1 cellular context compared by ENCODE assay signal in genomic region chr10:69087600-69088470, GRCh38.
TF ChIP-seq lines count a peak whose summit lies in the region.

Gene SRGN (plus strand): TSS chr10:69088103. CDS start chr10:69088158, 55 bp downstream.

TF ChIP-seq in K562, 482 proteins besides CTCF, POLR2A, EP300 and RAD21 (continued from another document and continues in another):
- TF ChIP-seq ZNF785 (CRISPR knock-in tag; IDR thresholded peaks at IDR 0.05) = no peak
- no peak for TF ChIP-seq NCOA6 (IDR thresholded peaks at IDR 0.05)
- TF ChIP-seq ZNF561 (CRISPR knock-in tag; conservative IDR thresholded peaks at IDR 0.05) = no peak
- no peak for TF ChIP-seq ZNF668 (CRISPR knock-in tag; IDR thresholded peaks at IDR 0.05)
- no peak for TF ChIP-seq KAT8 (IDR thresholded peaks at IDR 0.05; ENCODE audit: low read depth)
- TF ChIP-seq CGGBP1 (CRISPR knock-in tag; IDR thresholded peaks at IDR 0.05) = no peak; the same call in 1 of the 2 replicates
- TF ChIP-seq MBD1 (CRISPR knock-in tag; IDR thresholded peaks at IDR 0.05) = no peak
- TF ChIP-seq CUX1 (CRISPR knock-in tag; IDR thresholded peaks at IDR 0.05) = no peak
- no peak for TF ChIP-seq RHOXF2B (CRISPR knock-in tag; conservative IDR thresholded peaks at IDR 0.05)
- no peak for TF ChIP-seq SRSF7 (optimal IDR thresholded peaks at IDR 0.05; ENCODE audit: low read depth, low read length)
- no peak for TF ChIP-seq CHAMP1 (IDR thresholded peaks at IDR 0.05)
- no peak for TF ChIP-seq ZNF133 (CRISPR knock-in tag; IDR thresholded peaks at IDR 0.05)
- TF ChIP-seq CREB1 (IDR thresholded peaks at IDR 0.05) = peak; percentile 49; the same call in 1 of the 2 replicates
- peak; percentile 55; the same call in 1 of the 2 replicates for TF ChIP-seq CREB1 (CRISPR knock-in tag; IDR thresholded peaks at IDR 0.05)
- no peak for TF ChIP-seq PBX2 (CRISPR knock-in tag; IDR thresholded peaks at IDR 0.05; ENCODE audit: low read depth)
- TF ChIP-seq PBX2 (tag; conservative IDR thresholded peaks at IDR 0.05; ENCODE audit: low read depth) = no peak
- no peak for TF ChIP-seq TFE3 (CRISPR knock-in tag; IDR thresholded peaks at IDR 0.05)
- no peak for TF ChIP-seq JUNB (CRISPR knock-in tag; conservative IDR thresholded peaks at IDR 0.05)
- no peak for TF ChIP-seq ZFP1 (CRISPR knock-in tag; IDR thresholded peaks at IDR 0.05)
- no peak for TF ChIP-seq TSHZ1 (CRISPR knock-in tag; IDR thresholded peaks at IDR 0.05)
- no peak for TF ChIP-seq NR2C1 (IDR thresholded peaks at IDR 0.05)
- TF ChIP-seq NR2C1 (tag; IDR thresholded peaks at IDR 0.05) = no peak
- TF ChIP-seq TGIF2 (CRISPR knock-in tag; IDR thresholded peaks at IDR 0.05) = no peak
- TF ChIP-seq ZNF436 (CRISPR knock-in tag; IDR thresholded peaks at IDR 0.05) = no peak
- TF ChIP-seq RCOR1 (IDR thresholded peaks at IDR 0.05; ENCODE audit: borderline replicate concordance in 1 of 2, low read depth in 2 of 2, low read length in 2 of 2) = 0 out of 4 replicates have a peak, but pooled peaks of 1 of the 2 experiments have one; percentile 18
- no peak for TF ChIP-seq TEAD2 (tag; IDR thresholded peaks at IDR 0.05)
- no peak for TF ChIP-seq ZNF695 (CRISPR knock-in tag; IDR thresholded peaks at IDR 0.05)
- no peak for TF ChIP-seq RERE (CRISPR knock-in tag; IDR thresholded peaks at IDR 0.05; ENCODE audit: borderline replicate concordance)
- TF ChIP-seq MXI1 (IDR thresholded peaks at IDR 0.05; ENCODE audit: low read depth, low read length) = no peak
- no peak for TF ChIP-seq ZNF124 (CRISPR knock-in tag; IDR thresholded peaks at IDR 0.05)
- no peak for TF ChIP-seq GABPB2 (CRISPR knock-in tag; conservative IDR thresholded peaks at IDR 0.05)
- TF ChIP-seq GATAD2A (IDR thresholded peaks at IDR 0.05) = peak; percentile 38; the same call in 1 of the 2 replicates
- TF ChIP-seq RBM15 (IDR thresholded peaks at IDR 0.05; ENCODE audit: insufficient read depth, low read length) = no peak
- TF ChIP-seq ZBTB1 (CRISPR knock-in tag; IDR thresholded peaks at IDR 0.05; ENCODE audit: borderline replicate concordance, low read depth) = no peak
